18 cellular contexts compared by ENCODE assay signal in genomic region chr2:157174321-157174720, GRCh38.
DNase-seq lines count a peak whose midpoint lies in the region; ATAC-seq and TF ChIP-seq lines count a peak whose summit lies in the region.
"Had no signal": no experiment of that assay in that cellular context is flagged by ENCODE, and none has a peak within 500 bp of the region (broad histone marks: within the 10 kb centered on the region; RNA-seq: fewer than 3 reads in every experiment).

No MANE protein-coding gene starts in this region.

- H4K91ac ChIP-seq in mesenchymal stem cell (ENCODE audit: low read length) = no peak overlapping the region

- H3K4me3 ChIP-seq in colonic mucosa (no peak overlapping the region), mesenchymal stem cell (ENCODE audit: insufficient read depth in 1 of 2, low read depth in 1 of 2, low read length in 2 of 2) (no peak overlapping the region), WERI-Rb-1 (ENCODE audit: low read depth, low read length) (no peak overlapping the region)
- H3K4me3 ChIP-seq: right atrium auricular region had no signal

- H2AK5ac ChIP-seq in mesenchymal stem cell (ENCODE audit: low read length, severe bottlenecking) = no peak overlapping the region

- H3K36me3 ChIP-seq in colonic mucosa = no peaks in the 10 kb centered on the region
- H3K36me3 ChIP-seq in mesenchymal stem cell (ENCODE audit: control insufficient read depth in 1 of 2, insufficient read depth in 2 of 2, low read depth in 1 of 2, low read length in 2 of 2) = no peaks in the 10 kb centered on the region
- no peaks in the 10 kb centered on the region for H3K36me3 ChIP-seq in WERI-Rb-1
- H3K36me3 ChIP-seq: right atrium auricular region, thoracic aorta had no signal

- H3K4ac ChIP-seq in mesenchymal stem cell (ENCODE audit: low read depth in 1 of 2, low read length in 2 of 2) = no peak overlapping the region

- no peak overlapping the region for H2BK12ac ChIP-seq in mesenchymal stem cell (ENCODE audit: low read length in 2 of 2)

- H3K18ac ChIP-seq in mesenchymal stem cell (ENCODE audit: low read depth in 1 of 2, low read length in 2 of 2) = no peak overlapping the region

- no peaks in the 10 kb centered on the region for H3K27me3 ChIP-seq in colonic mucosa
- no peaks in the 10 kb centered on the region for H3K27me3 ChIP-seq in mesenchymal stem cell (ENCODE audit: control insufficient read depth in 1 of 2, insufficient read depth in 1 of 2, low read length in 2 of 2)
- no peaks in the 10 kb centered on the region for H3K27me3 ChIP-seq in WERI-Rb-1 (ENCODE audit: insufficient read depth, low read depth, severe bottlenecking)
- H3K27me3 ChIP-seq: right atrium auricular region had no signal

- H3K4me3 Mint-ChIP-seq in stimulated activated naive CD8-positive, alpha-beta T cell treated with anti-CD3 and anti-CD28 coated beads, Interleukin-15, amount 100 ng/mL, for 72 hours = no peak overlapping the region
- H3K4me3 Mint-ChIP-seq: activated CD4-positive, alpha-beta memory T cell treated with anti-CD3 and anti-CD28 coated beads for 36 hours; activated T-cell treated with anti-CD3 and anti-CD28 coated beads, Interleukin-2, amount 50 U/mL, for 4 hours; memory B cell had no signal

- H3K4me1 ChIP-seq in colonic mucosa (no peaks in the 10 kb centered on the region), mesenchymal stem cell (ENCODE audit: control insufficient read depth, insufficient read depth, low read depth, low read length) (peaks cover 2% of the 10 kb centered on the region)

- no peaks in the 10 kb centered on the region for H3K4me1 Mint-ChIP-seq in stimulated activated naive CD8-positive, alpha-beta T cell treated with anti-CD3 and anti-CD28 coated beads, Interleukin-15, amount 100 ng/mL, for 72 hours
- H3K4me1 Mint-ChIP-seq: memory B cell had no signal

- no peak overlapping the region for H2BK15ac ChIP-seq in mesenchymal stem cell (ENCODE audit: low read depth, poor library complexity, severe bottlenecking)

- no peak overlapping the region for H2BK5ac ChIP-seq in mesenchymal stem cell (ENCODE audit: low read depth, low read length, poor library complexity, severe bottlenecking)

- H3K23ac ChIP-seq in mesenchymal stem cell (ENCODE audit: low read length in 2 of 2) = no peak overlapping the region

- no peak for TF ChIP-seq CTCF in colonic mucosa (IDR thresholded peaks at IDR 0.05)
- no peak for TF ChIP-seq CTCF in WERI-Rb-1 (IDR thresholded peaks at IDR 0.05; ENCODE audit: low read depth, low read length)

- H3K9me3 Mint-ChIP-seq in stimulated activated naive CD8-positive, alpha-beta T cell treated with anti-CD3 and anti-CD28 coated beads, Interleukin-15, amount 100 ng/mL, for 72 hours = peaks cover 0 to 4% of the 10 kb centered on the region in 2 donors
- H3K9me3 Mint-ChIP-seq: activated CD4-positive, alpha-beta memory T cell treated with anti-CD3 and anti-CD28 coated beads for 36 hours; activated T-cell treated with anti-CD3 and anti-CD28 coated beads, Interleukin-2, amount 50 U/mL, for 4 hours; CD14-positive monocyte had no signal

- no peak overlapping the region for H3K27ac Mint-ChIP-seq in stimulated activated naive CD8-positive, alpha-beta T cell treated with anti-CD3 and anti-CD28 coated beads, Interleukin-15, amount 100 ng/mL, for 72 hours
- H3K27ac Mint-ChIP-seq: activated CD4-positive, alpha-beta memory T cell treated with anti-CD3 and anti-CD28 coated beads for 36 hours; memory B cell had no signal

- no peak overlapping the region for H2AFZ ChIP-seq in mesenchymal stem cell (ENCODE audit: low read depth, low read length)

- H4K8ac ChIP-seq in mesenchymal stem cell (ENCODE audit: low read length) = no peak overlapping the region

- intact Hi-C loops in colonic mucosa (cut with DNase I) = no loop called here

- H2BK120ac ChIP-seq in mesenchymal stem cell (ENCODE audit: low read depth, low read length) = no peak overlapping the region

- DNase-seq in DMS 273 (lab: John Stamatoyannopoulos, UW; ENCODE audit: unreplicated experiment) (peak; percentile 43), DMS 273 treated with DMSO at 0.1 percent for 48 hours (lab: John Stamatoyannopoulos, UW) (no peak), colonic mucosa (no peak), mesenchymal stem cell (no peak), H4 (ENCODE audit: low spot score) (no peak), activated gamma-delta T cell treated with Interleukin-2 at 50 U/mL for 16 hours (no peak), WERI-Rb-1 (no peak)
- no peak for DNase-seq in stimulated activated naive CD8-positive, alpha-beta T cell treated with anti-CD3 and anti-CD28 coated beads, Interleukin-15, amount 100 ng/mL, for 72 hours
- DNase-seq: activated CD4-positive, alpha-beta memory T cell treated with anti-CD3 and anti-CD28 coated beads for 36 hours; activated T-cell treated with anti-CD3 and anti-CD28 coated beads, Interleukin-2, amount 50 U/mL, for 4 hours; DMS53; head of caudate nucleus; NCI-H748 treated with DMSO at 0.1 percent for 48 hours had no signal

- no peak for ATAC-seq in stimulated activated naive CD8-positive, alpha-beta T cell treated with anti-CD3 and anti-CD28 coated beads, Interleukin-15, amount 100 ng/mL, for 72 hours
- ATAC-seq: activated T-cell treated with anti-CD3 and anti-CD28 coated beads, Interleukin-2, amount 50 U/mL, for 4 hours had no signal

- no peak overlapping the region for H3K4me2 ChIP-seq in mesenchymal stem cell (ENCODE audit: low read length, poor library complexity, severe bottlenecking)

- 19% methylated on average over 2 of the region's 2 CpGs for WGBS in mesenchymal stem cell

- H3K27ac ChIP-seq in colonic mucosa = peak overlapping the region; percentile 12
- H3K27ac ChIP-seq in mesenchymal stem cell (ENCODE audit: low read length, poor library complexity, severe bottlenecking) = peak overlapping the region; percentile 30
- H3K27ac ChIP-seq in WERI-Rb-1 = no peak overlapping the region
- H3K27ac ChIP-seq: 22Rv1 had no signal

- H3K9ac ChIP-seq in colonic mucosa (ENCODE audit: low read depth in 2 of 2, low read length in 2 of 2) (no peak overlapping the region), mesenchymal stem cell (ENCODE audit: low read length) (peak overlapping the region; percentile 85)

- H3K9me3 ChIP-seq in colonic mucosa (no peaks in the 10 kb centered on the region), mesenchymal stem cell (ENCODE audit: control insufficient read depth, low read length) (peaks cover 3% of the 10 kb centered on the region), WERI-Rb-1 (ENCODE audit: severe bottlenecking) (no peaks in the 10 kb centered on the region)
- H3K9me3 ChIP-seq: right atrium auricular region, thoracic aorta had no signal

- H3K14ac ChIP-seq in mesenchymal stem cell (ENCODE audit: low read length in 2 of 2) = no peak overlapping the region

- H3K79me1 ChIP-seq in mesenchymal stem cell (replicated peaks; ENCODE audit: low read length, poor library complexity, severe bottlenecking) = no peaks in the 10 kb centered on the region

- H3K27me3 Mint-ChIP-seq in stimulated activated naive CD8-positive, alpha-beta T cell treated with anti-CD3 and anti-CD28 coated beads, Interleukin-15, amount 100 ng/mL, for 72 hours = peaks cover 7% of the 10 kb centered on the region
